Comparison of ENCODE assay signal across 15 cellular contexts in the genomic region with DNA sequence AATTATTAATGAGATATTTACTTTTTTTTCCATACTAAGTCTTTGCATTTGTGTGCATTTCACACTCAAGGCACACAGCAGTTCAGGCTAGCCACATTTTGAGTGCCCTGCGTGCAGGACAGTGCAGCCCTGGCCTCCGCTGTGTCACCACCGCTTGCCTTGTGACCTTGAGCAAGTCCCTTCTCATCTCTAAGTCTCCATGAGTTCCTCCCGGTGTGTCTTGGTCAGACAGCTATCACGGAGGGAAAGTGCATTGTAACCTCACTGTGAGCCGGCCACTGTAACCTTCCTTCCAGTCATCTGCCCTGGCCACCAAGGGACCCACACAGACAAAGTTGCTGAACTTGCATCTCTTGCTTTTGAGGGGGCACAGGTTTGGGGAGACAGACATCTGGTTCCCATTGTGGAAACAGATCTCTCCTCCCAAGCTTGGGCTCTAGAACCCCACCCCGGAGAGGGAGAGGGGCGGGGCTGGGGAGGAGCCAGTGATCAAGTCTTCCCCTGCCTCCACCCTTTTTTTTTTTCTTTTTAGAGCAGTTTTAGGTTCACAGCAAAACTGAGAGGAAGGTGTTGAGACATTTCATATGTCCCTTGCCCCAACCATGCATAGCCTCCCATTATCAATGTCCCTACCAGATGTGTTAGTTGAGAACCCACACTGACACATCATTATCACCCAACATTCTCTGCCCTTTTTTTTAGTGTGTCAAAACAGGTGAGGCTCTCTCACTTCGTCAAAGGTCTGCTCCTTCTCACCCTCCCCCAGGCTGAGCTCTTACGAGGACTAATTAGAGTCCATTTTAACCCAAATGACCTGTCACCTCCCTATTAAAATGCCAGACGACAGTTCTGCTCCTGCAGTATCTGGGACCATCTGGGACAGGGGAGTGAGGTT.
DNase-seq lines count a peak whose midpoint lies in the region; ATAC-seq and TF ChIP-seq lines count a peak whose summit lies in the region.
"Had no signal": no experiment of that assay in that cellular context is flagged by ENCODE, and none has a peak within 500 bp of the region (broad histone marks: within the 10 kb centered on the region; RNA-seq: fewer than 3 reads in every experiment).

No MANE protein-coding gene starts in this region.

- H3K27me3 ChIP-seq in CD4-positive, CD25-positive, alpha-beta regulatory T cell (ENCODE audit: control insufficient read depth, insufficient read depth, low read length), result no peaks in the 10 kb centered on the region
- no peaks in the 10 kb centered on the region for H3K27me3 ChIP-seq in sigmoid colon

- no peak for TF ChIP-seq EP300 in sigmoid colon (IDR thresholded peaks at IDR 0.05)

- no peaks in the 10 kb centered on the region for H3K4me1 Mint-ChIP-seq in CD4-positive, CD25-positive, alpha-beta regulatory T cell
- H3K4me1 Mint-ChIP-seq in glutamatergic neuron (ENCODE audit: low read depth, unreplicated experiment) (peaks cover 32% of the 10 kb centered on the region), endothelial cell (ENCODE audit: unreplicated experiment) (peaks cover 6% of the 10 kb centered on the region)
- H3K4me1 Mint-ChIP-seq in activated T-helper 1 cell treated with anti-CD3 and anti-CD28 coated beads, Interleukin-12 subunit alpha, Interleukin-12 subunit beta, Interleukin-2, Interleukin-4 antibody, amounts not matched to agents 30 ng/mL and 10 ng/mL and 1 ng/mL, durations not matched to agents 14 hours and 24 hours and 36 hours (ENCODE audit: low read depth), result no peaks in the 10 kb centered on the region
- H3K4me1 Mint-ChIP-seq in activated CD4-positive, alpha-beta T cell treated with anti-CD3 and anti-CD28 coated beads for 36 hours, result no peaks in the 10 kb centered on the region
- H3K4me1 Mint-ChIP-seq: CD8-positive, alpha-beta memory T cell had no signal

- H3K4me1 ChIP-seq in CD4-positive, CD25-positive, alpha-beta regulatory T cell (ENCODE audit: control insufficient read depth, insufficient read depth, low read length, poor library complexity, severe bottlenecking), result no peaks in the 10 kb centered on the region
- H3K4me1 ChIP-seq in sigmoid colon, result no peaks in the 10 kb centered on the region

- H3K27ac ChIP-seq in CD4-positive, CD25-positive, alpha-beta regulatory T cell (ENCODE audit: insufficient read depth, low read length, poor library complexity, severe bottlenecking), result no peak overlapping the region
- H3K27ac ChIP-seq in SK-N-MC (peak overlapping the region; percentile 6; the same call in 1 of the 2 replicates), sigmoid colon (no peak overlapping the region)

- H3K36me3 Mint-ChIP-seq in CD4-positive, CD25-positive, alpha-beta regulatory T cell, result peaks cover 3% of the 10 kb centered on the region
- H3K36me3 Mint-ChIP-seq in glutamatergic neuron (ENCODE audit: unreplicated experiment) (peaks cover 17% of the 10 kb centered on the region), endothelial cell (ENCODE audit: low read depth, unreplicated experiment) (peaks cover 3% of the 10 kb centered on the region)
- peaks cover 1% of the 10 kb centered on the region for H3K36me3 Mint-ChIP-seq in activated T-helper 1 cell treated with anti-CD3 and anti-CD28 coated beads, Interleukin-12 subunit alpha, Interleukin-12 subunit beta, Interleukin-2, Interleukin-4 antibody, amounts not matched to agents 30 ng/mL and 10 ng/mL and 1 ng/mL, durations not matched to agents 14 hours and 24 hours and 36 hours (ENCODE audit: low read depth)
- no peaks in the 10 kb centered on the region for H3K36me3 Mint-ChIP-seq in activated CD4-positive, alpha-beta T cell treated with anti-CD3 and anti-CD28 coated beads for 36 hours (ENCODE audit: low read depth)

- POLR2A ChIA-PET in activated CD4-positive, alpha-beta T cell treated with anti-CD3 and anti-CD28 coated beads for 36 hours (lab: Charles Lee), result no interaction called here

- intact Hi-C loops in sigmoid colon (cut with DNase I), result no loop called here
- intact Hi-C loops in activated T-helper 1 cell treated with anti-CD3 and anti-CD28 coated beads, Interleukin-12 subunit alpha, Interleukin-12 subunit beta, Interleukin-2, Interleukin-4 antibody, amounts not matched to agents 30 ng/mL and 10 ng/mL and 1 ng/mL, durations not matched to agents 14 hours and 24 hours and 36 hours (cut with micrococcal nuclease), result no loop called here
- intact Hi-C loops in activated CD4-positive, alpha-beta T cell treated with anti-CD3 and anti-CD28 coated beads for 36 hours (cut with DNase I, micrococcal nuclease), result no loop called here

- TF ChIP-seq POLR2A in sigmoid colon (IDR thresholded peaks at IDR 0.05), result no peak

- no peaks in the 10 kb centered on the region for H3K36me3 ChIP-seq in CD4-positive, CD25-positive, alpha-beta regulatory T cell (ENCODE audit: control insufficient read depth, insufficient read depth, low read length)
- H3K36me3 ChIP-seq in SK-N-MC (ENCODE audit: insufficient read depth, low read length) (no peaks in the 10 kb centered on the region), sigmoid colon (no peaks in the 10 kb centered on the region)

- 69 to 82% methylated on average over 11 of the region's 11 CpGs for WGBS in sigmoid colon, 2 donors

- CTCF ChIA-PET in activated CD4-positive, alpha-beta T cell treated with anti-CD3 and anti-CD28 coated beads for 36 hours (lab: Charles Lee), result no interaction called here

- H3K9ac ChIP-seq in SK-N-MC (ENCODE audit: insufficient read length), result no peak overlapping the region

- peak overlapping the region in 2 of 3 donors; percentile 61 to 74 for H3K27ac Mint-ChIP-seq in CD4-positive, CD25-positive, alpha-beta regulatory T cell
- H3K27ac Mint-ChIP-seq in glutamatergic neuron (ENCODE audit: unreplicated experiment) (peak overlapping the region; percentile 85), endothelial cell (ENCODE audit: unreplicated experiment) (no peak overlapping the region)
- no peak overlapping the region for H3K27ac Mint-ChIP-seq in activated T-helper 1 cell treated with anti-CD3 and anti-CD28 coated beads, Interleukin-12 subunit alpha, Interleukin-12 subunit beta, Interleukin-2, Interleukin-4 antibody, amounts not matched to agents 30 ng/mL and 10 ng/mL and 1 ng/mL, durations not matched to agents 14 hours and 24 hours and 36 hours
- no peak overlapping the region for H3K27ac Mint-ChIP-seq in activated CD4-positive, alpha-beta T cell treated with anti-CD3 and anti-CD28 coated beads for 36 hours
- H3K27ac Mint-ChIP-seq: CD8-positive, alpha-beta memory T cell had no signal

- ATAC-seq in CD4-positive, CD25-positive, alpha-beta regulatory T cell (ENCODE audit: low read depth in 2 of 2), result no peak
- no peak for ATAC-seq in activated CD4-positive, alpha-beta T cell treated with anti-CD3 and anti-CD28 coated beads for 36 hours

- peaks cover 14% of the 10 kb centered on the region for H3K27me3 Mint-ChIP-seq in CD4-positive, CD25-positive, alpha-beta regulatory T cell
- H3K27me3 Mint-ChIP-seq in glutamatergic neuron (ENCODE audit: unreplicated experiment) (peaks cover 6% of the 10 kb centered on the region), endothelial cell (ENCODE audit: unreplicated experiment) (peaks cover 2% of the 10 kb centered on the region)
- H3K27me3 Mint-ChIP-seq in activated T-helper 1 cell treated with anti-CD3 and anti-CD28 coated beads, Interleukin-12 subunit alpha, Interleukin-12 subunit beta, Interleukin-2, Interleukin-4 antibody, amounts not matched to agents 30 ng/mL and 10 ng/mL and 1 ng/mL, durations not matched to agents 14 hours and 24 hours and 36 hours (ENCODE audit: insufficient read depth), result peaks cover 8% of the 10 kb centered on the region
- peaks cover 3% of the 10 kb centered on the region for H3K27me3 Mint-ChIP-seq in activated CD4-positive, alpha-beta T cell treated with anti-CD3 and anti-CD28 coated beads for 36 hours

- DNase-seq in CD4-positive, CD25-positive, alpha-beta regulatory T cell, result no peak
- no peak for DNase-seq in SK-N-MC (ENCODE audit: low read depth, low spot score)
- no peak for DNase-seq in glutamatergic neuron
- peak; percentile 51 for DNase-seq in sigmoid colon
- DNase-seq in endothelial cell (ENCODE audit: low spot score), result no peak
- DNase-seq in activated T-helper 1 cell treated with anti-CD3 and anti-CD28 coated beads, Interleukin-12 subunit alpha, Interleukin-12 subunit beta, Interleukin-2, Interleukin-4 antibody, amounts not matched to agents 30 ng/mL and 10 ng/mL and 1 ng/mL, durations not matched to agents 14 hours and 24 hours and 36 hours (ENCODE audit: low spot score), result no peak
- no peak for DNase-seq in activated CD4-positive, alpha-beta T cell treated with anti-CD3 and anti-CD28 coated beads for 36 hours
- DNase-seq: ACHN; CD8-positive, alpha-beta memory T cell; DMS79; NCI-H1092; NCI-H146; NCI-H2081 treated with DMSO at 0.1 percent for 48 hours; NCI-H2227 treated with DMSO at 0.1 percent for 48 hours; NCI-H524 treated with DMSO at 0.1 percent for 48 hours had no signal

- H3K9me3 ChIP-seq in CD4-positive, CD25-positive, alpha-beta regulatory T cell (ENCODE audit: control insufficient read depth in 2 of 2, low read length in 2 of 2), result peaks cover 0 to 6% of the 10 kb centered on the region in 2 experiments
- H3K9me3 ChIP-seq in SK-N-MC (ENCODE audit: low read depth, low read length) (no peaks in the 10 kb centered on the region), sigmoid colon (peaks cover 0 to 2% (median 0%) of the 10 kb centered on the region in 4 donors)

- no peak overlapping the region for H3K4me3 Mint-ChIP-seq in CD4-positive, CD25-positive, alpha-beta regulatory T cell
- H3K4me3 Mint-ChIP-seq in glutamatergic neuron (ENCODE audit: unreplicated experiment), result peak overlapping the region; percentile 60
- no peak overlapping the region for H3K4me3 Mint-ChIP-seq in endothelial cell (ENCODE audit: unreplicated experiment)
- no peak overlapping the region for H3K4me3 Mint-ChIP-seq in activated T-helper 1 cell treated with anti-CD3 and anti-CD28 coated beads, Interleukin-12 subunit alpha, Interleukin-12 subunit beta, Interleukin-2, Interleukin-4 antibody, amounts not matched to agents 30 ng/mL and 10 ng/mL and 1 ng/mL, durations not matched to agents 14 hours and 24 hours and 36 hours
- no peak overlapping the region for H3K4me3 Mint-ChIP-seq in activated CD4-positive, alpha-beta T cell treated with anti-CD3 and anti-CD28 coated beads for 36 hours
- H3K4me3 Mint-ChIP-seq: CD8-positive, alpha-beta memory T cell had no signal

- H3K4me3 ChIP-seq in CD4-positive, CD25-positive, alpha-beta regulatory T cell (ENCODE audit: low read depth, low read length), result no peak overlapping the region
- H3K4me3 ChIP-seq in SK-N-MC, result peak overlapping the region; percentile 28; the same call in 1 of the 2 replicates
- no peak overlapping the region for H3K4me3 ChIP-seq in sigmoid colon

- TF ChIP-seq CTCF in glutamatergic neuron (IDR thresholded peaks at IDR 0.05; ENCODE audit: partially characterized antibody, unreplicated experiment) (no peak), sigmoid colon (IDR thresholded peaks at IDR 0.05) (no peak), endothelial cell (IDR thresholded peaks at IDR 0.05; ENCODE audit: unreplicated experiment) (no peak)

- peaks cover 0 to 7% (median 2%) of the 10 kb centered on the region in 7 donors for H3K9me3 Mint-ChIP-seq in CD4-positive, CD25-positive, alpha-beta regulatory T cell
- peaks cover 12% of the 10 kb centered on the region for H3K9me3 Mint-ChIP-seq in glutamatergic neuron (ENCODE audit: unreplicated experiment)
- no peaks in the 10 kb centered on the region for H3K9me3 Mint-ChIP-seq in endothelial cell (ENCODE audit: unreplicated experiment)
- H3K9me3 Mint-ChIP-seq in activated T-helper 1 cell treated with anti-CD3 and anti-CD28 coated beads, Interleukin-12 subunit alpha, Interleukin-12 subunit beta, Interleukin-2, Interleukin-4 antibody, amounts not matched to agents 30 ng/mL and 10 ng/mL and 1 ng/mL, durations not matched to agents 14 hours and 24 hours and 36 hours, result peaks cover 5% of the 10 kb centered on the region
- H3K9me3 Mint-ChIP-seq in activated CD4-positive, alpha-beta T cell treated with anti-CD3 and anti-CD28 coated beads for 36 hours (ENCODE audit: low read depth), result peaks cover 3% of the 10 kb centered on the region

Comparison
In these comparisons a context has a peak if more than half of its experiments do, and no peak if none do; other contexts are left out.
1. H3K27ac Mint-ChIP-seq: peak in CD4-positive, CD25-positive, alpha-beta regulatory T cell (2 of 3) and glutamatergic neuron (single experiment); none in endothelial cell (single experiment), activated T-helper 1 cell treated with anti-CD3 and anti-CD28 coated beads, Interleukin-12 subunit alpha, Interleukin-12 subunit beta, Interleukin-2, Interleukin-4 antibody, amounts not matched to agents 30 ng/mL and 10 ng/mL and 1 ng/mL, durations not matched to agents 14 hours and 24 hours and 36 hours (single experiment) and activated CD4-positive, alpha-beta T cell treated with anti-CD3 and anti-CD28 coated beads for 36 hours (single experiment).